In genomic region chr16:12147681-12148479, GRCh38 we compare ENCODE assay signal across 11 cellular contexts.
DNase-seq lines count a peak whose midpoint lies in the region; ATAC-seq and TF ChIP-seq lines count a peak whose summit lies in the region.
"Had no signal": no experiment of that assay in that cellular context is flagged by ENCODE, and none has a peak within 500 bp of the region (broad histone marks: within the 10 kb centered on the region; RNA-seq: fewer than 3 reads in every experiment).

No MANE protein-coding gene starts in this region.

- H4K20me1 ChIP-seq in DND-41 (ENCODE audit: insufficient read depth, low read length), result 0 out of 2 replicates have a peak, but pooled peaks cover 3% of the 10 kb centered on the region

- H3K9me3 ChIP-seq in DND-41 (ENCODE audit: insufficient read depth, low read length, severe bottlenecking) (no peaks in the 10 kb centered on the region), sigmoid colon (no peaks in the 10 kb centered on the region)

- POLR2A ChIA-PET in activated naive CD8-positive, alpha-beta T cell treated with anti-CD3 and anti-CD28 coated beads, Interleukin-2, amount 10 ng/mL, durations not matched to agents 7 days and 5 days (lab: Charles Lee), result no interaction called here

- peak overlapping the region; percentile 5 for H3K4me3 Mint-ChIP-seq in activated naive CD8-positive, alpha-beta T cell treated with anti-CD3 and anti-CD28 coated beads, Interleukin-2, amount 10 ng/mL, durations not matched to agents 7 days and 5 days

- H3K4me3 ChIP-seq in DND-41 (ENCODE audit: low read depth in 1 of 2, low read length in 2 of 2) (no peak overlapping the region), sigmoid colon (no peak overlapping the region)

- H3K9me3 Mint-ChIP-seq in activated naive CD8-positive, alpha-beta T cell treated with anti-CD3 and anti-CD28 coated beads, Interleukin-2, amount 10 ng/mL, durations not matched to agents 7 days and 5 days, result no peaks in the 10 kb centered on the region

- no peak overlapping the region for H3K27ac Mint-ChIP-seq in activated naive CD8-positive, alpha-beta T cell treated with anti-CD3 and anti-CD28 coated beads, Interleukin-2, amount 10 ng/mL, durations not matched to agents 7 days and 5 days

- TF ChIP-seq POLR2A in sigmoid colon (IDR thresholded peaks at IDR 0.05), result no peak

- intact Hi-C loops in sigmoid colon (cut with DNase I), result no loop called here

- TF ChIP-seq EP300 in sigmoid colon (IDR thresholded peaks at IDR 0.05), result no peak

- H3K36me3 Mint-ChIP-seq in activated naive CD8-positive, alpha-beta T cell treated with anti-CD3 and anti-CD28 coated beads, Interleukin-2, amount 10 ng/mL, durations not matched to agents 7 days and 5 days, result peaks cover 2% of the 10 kb centered on the region

- peaks cover 11% of the 10 kb centered on the region for H3K4me1 Mint-ChIP-seq in activated naive CD8-positive, alpha-beta T cell treated with anti-CD3 and anti-CD28 coated beads, Interleukin-2, amount 10 ng/mL, durations not matched to agents 7 days and 5 days

- no peaks in the 10 kb centered on the region for H3K4me1 ChIP-seq in DND-41 (ENCODE audit: insufficient read depth, low read length)
- peaks cover 0 to 11% (median 0%) of the 10 kb centered on the region in 4 donors for H3K4me1 ChIP-seq in sigmoid colon

- H3K36me3 ChIP-seq in DND-41 (ENCODE audit: insufficient read depth, low read length) (no peaks in the 10 kb centered on the region), sigmoid colon (no peaks in the 10 kb centered on the region)

- H3K27ac ChIP-seq in DND-41 (ENCODE audit: low read length) (no peak overlapping the region), sigmoid colon (no peak overlapping the region)

- H3K27me3 ChIP-seq in DND-41 (ENCODE audit: insufficient read depth, low read length, poor library complexity) (no peaks in the 10 kb centered on the region), sigmoid colon (no peaks in the 10 kb centered on the region)

- no peak overlapping the region for H3K9ac ChIP-seq in DND-41 (ENCODE audit: low read depth, low read length)

- H2AFZ ChIP-seq in DND-41 (ENCODE audit: low read depth, low read length), result no peak overlapping the region

- 53 to 83% methylated on average over 14 of the region's 14 CpGs for WGBS in sigmoid colon, 2 donors

- no peaks in the 10 kb centered on the region for H3K79me2 ChIP-seq in DND-41 (ENCODE audit: insufficient read depth, low read length)

- peak; percentile 50; the same call in 2 of the 3 replicates for ATAC-seq in DND-41 (ENCODE audit: insufficient read depth, low read depth)
- peak; percentile 52 for ATAC-seq in activated naive CD8-positive, alpha-beta T cell treated with anti-CD3 and anti-CD28 coated beads, Interleukin-2, amount 10 ng/mL, durations not matched to agents 7 days and 5 days (ENCODE audit: low read depth)
- no peak for ATAC-seq in HG03039 (IDR thresholded peaks at IDR 0.05; ENCODE audit: unreplicated experiment)

- TF ChIP-seq CTCF in DND-41 (IDR thresholded peaks at IDR 0.05; ENCODE audit: borderline replicate concordance, extremely low read depth, low read length, poor library complexity, severe bottlenecking) (no peak), sigmoid colon (IDR thresholded peaks at IDR 0.05) (no peak)

- no peak overlapping the region for H3K4me2 ChIP-seq in DND-41 (ENCODE audit: insufficient read depth, low read length)

- no peaks in the 10 kb centered on the region for H3K27me3 Mint-ChIP-seq in activated naive CD8-positive, alpha-beta T cell treated with anti-CD3 and anti-CD28 coated beads, Interleukin-2, amount 10 ng/mL, durations not matched to agents 7 days and 5 days

- DNase-seq in DND-41 (peak; percentile 19), MV-4-11 (lab: John Stamatoyannopoulos, UW) (peak; percentile 23), myocyte (ENCODE audit: low read depth) (peak; percentile 84), sigmoid colon (no peak), T1000 (lab: John Stamatoyannopoulos, UW) (no peak)
- no peak for DNase-seq in activated naive CD8-positive, alpha-beta T cell treated with anti-CD3 and anti-CD28 coated beads, Interleukin-2, amount 10 ng/mL, durations not matched to agents 7 days and 5 days
- no peak for DNase-seq in stimulated activated CD4-positive, alpha-beta T cell treated with anti-CD3 and anti-CD28 coated beads, Interleukin-4, amount 100 ng/mL, for 4 hours
- DNase-seq: activated effector memory CD4-positive, alpha-beta T cell treated with Interleukin-2 at 50 U/mL for 16 hours; NCI-H1105 treated with DMSO at 0.1 percent for 48 hours; stimulated activated CD4-positive, alpha-beta T cell treated with anti-CD3 and anti-CD28 coated beads, Interleukin-2, amount 100 ng/mL, for 48 hours had no signal

Comparison
In these comparisons a context has a peak if more than half of its experiments do, and no peak if none do; other contexts are left out.
1. DNase-seq: peak in DND-41 (single experiment), MV-4-11 (single experiment) and myocyte (single experiment); none in activated naive CD8-positive, alpha-beta T cell treated with anti-CD3 and anti-CD28 coated beads, Interleukin-2, amount 10 ng/mL, durations not matched to agents 7 days and 5 days (single experiment), sigmoid colon (single experiment), T1000 (single experiment) and stimulated activated CD4-positive, alpha-beta T cell treated with anti-CD3 and anti-CD28 coated beads, Interleukin-4, amount 100 ng/mL, for 4 hours (0 of 2).